Comparison of ENCODE assay signal across 33 cellular contexts in the genomic region with DNA sequence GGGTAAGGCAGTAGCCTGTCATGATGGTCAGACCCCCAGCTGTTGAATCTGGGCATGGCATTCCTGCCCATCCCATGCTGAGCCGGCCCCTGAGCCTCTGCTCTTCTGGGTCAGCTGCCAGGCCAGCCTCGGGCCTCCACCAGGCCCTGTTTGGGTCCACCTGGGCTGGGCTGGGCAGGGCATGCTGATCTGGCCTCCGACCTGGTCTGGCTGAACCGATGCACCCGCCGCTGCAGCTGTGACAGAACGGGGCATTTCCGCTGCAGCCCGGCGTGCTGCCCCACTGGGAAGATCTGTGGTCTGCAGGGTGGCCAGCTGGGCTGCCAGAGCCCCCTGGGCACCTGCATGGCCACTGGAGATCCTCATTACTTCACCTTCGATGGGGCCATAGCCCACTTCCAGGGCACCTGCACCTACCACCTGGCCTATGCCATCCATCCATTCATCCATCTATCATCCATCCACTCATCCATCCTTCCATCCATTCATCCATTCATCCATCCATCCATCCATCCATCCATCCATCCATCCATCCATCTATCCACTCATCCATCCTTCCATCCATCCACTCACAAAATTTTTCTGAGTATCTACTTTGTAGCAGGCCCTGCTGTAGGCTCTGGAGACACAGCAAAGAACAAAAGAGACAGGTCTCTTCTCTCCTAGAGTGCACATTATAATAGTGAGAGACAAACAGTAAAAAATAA. TPM values are rescaled to one million over a fixed set of nuclear protein-coding genes. Genes with fewer than 3 reads are reported as not detected.
"Had no signal": no experiment of that assay in that cellular context is flagged by ENCODE, and none has a peak within 500 bp of the region (broad histone marks: within the 10 kb centered on the region; RNA-seq: fewer than 3 reads in every experiment).

No MANE protein-coding gene starts in this region.

- H3K4me2 ChIP-seq: hepatocyte had no signal

- H3K4me3 ChIP-seq: colonic mucosa, esophagus muscularis mucosa, gastroesophageal sphincter, heart left ventricle, hepatocyte, mucosa of descending colon, right lobe of liver, thoracic aorta, tibial nerve, upper lobe of right lung, uterus had no signal

- ATAC-seq: foreskin keratinocyte; gastroesophageal sphincter; heart left ventricle; left lobe of liver; mucosa of descending colon; naive thymus-derived CD8-positive, alpha-beta T cell; right lobe of liver; stimulated activated memory B cell treated with anti-CD40 and anti-IgM and Interleukin-4, amounts not matched to agents 10 μg/mL and 1 μg/mL and 100 μg/mL, for 72 hours; stimulated activated naive CD8-positive, alpha-beta T cell treated with anti-CD3 and anti-CD28 coated beads, Interleukin-15, Interleukin-2, amounts not matched to agents 100 U/mL and 50 U/mL, for 24 hours; upper lobe of right lung had no signal

- H2AFZ ChIP-seq: hepatocyte, parathyroid adenoma had no signal

- H3K9ac ChIP-seq: parathyroid adenoma had no signal

- H3K27me3 ChIP-seq: colonic mucosa, foreskin keratinocyte, hepatocyte, right lobe of liver had no signal

- H3K27ac ChIP-seq: colonic mucosa, esophagus muscularis mucosa, foreskin keratinocyte, gastroesophageal sphincter, heart left ventricle, hepatocyte, neutrophil, parathyroid adenoma, right lobe of liver, thoracic aorta, upper lobe of right lung, uterus had no signal

- H3K9me3 ChIP-seq: colonic mucosa, esophagus muscularis mucosa, gastroesophageal sphincter, heart left ventricle, mucosa of descending colon, neutrophil, right lobe of liver, thoracic aorta, tibial nerve, upper lobe of right lung, uterus had no signal

- H3K4me1 ChIP-seq: colonic mucosa, parathyroid adenoma, uterus had no signal

- H3K36me3 ChIP-seq: colonic mucosa, esophagus muscularis mucosa, gastroesophageal sphincter, heart left ventricle, neutrophil, right lobe of liver, thoracic aorta, tibial nerve, upper lobe of right lung, uterus had no signal

- DNase-seq: colonic mucosa; effector memory CD4-positive, alpha-beta T cell; foreskin keratinocyte; kidney; mesenchymal stem cell; nephron progenitor cell; stimulated activated CD4-positive, alpha-beta T cell treated with anti-CD3 and anti-CD28 coated beads, Interleukin-2, amount 100 ng/mL, for 24 hours; stimulated activated CD4-positive, alpha-beta T cell treated with anti-CD3 and anti-CD28 coated beads, Interleukin-4, amount 100 ng/mL, for 24 hours; stimulated activated naive CD8-positive, alpha-beta T cell treated with anti-CD3 and anti-CD28 coated beads, Interleukin-15, Interleukin-2, amounts not matched to agents 100 U/mL and 50 U/mL, for 24 hours; upper lobe of right lung; uterus had no signal

RNA-seq across cellular contexts. Expression of a gene that starts 21.5 kb away (rescaled TPM):
- total RNA-seq: chondrocyte; endothelial cell of umbilical vein; epithelial cell of proximal tubule; fibroblast of lung; liver; lung microvascular endothelial cell; naive thymus-derived CD8-positive, alpha-beta T cell; skeletal muscle tissue had no signal
- polyA plus RNA-seq: endothelial cell of umbilical vein; fibroblast of lung; naive thymus-derived CD8-positive, alpha-beta T cell had no signal

RNA-seq across cellular contexts. Expression of a gene that starts 40.8 kb away (rescaled TPM):
- total RNA-seq: endothelial cell of umbilical vein, epithelial cell of proximal tubule, foreskin keratinocyte, lung microvascular endothelial cell, progenitor cell of endocrine pancreas had no signal
- polyA plus RNA-seq: endothelial cell of umbilical vein had no signal

RNA-seq across cellular contexts. Expression of a gene that starts 44.5 kb away (rescaled TPM):
- total RNA-seq: endothelial cell of umbilical vein, epithelial cell of proximal tubule, lung microvascular endothelial cell, progenitor cell of endocrine pancreas had no signal
- polyA plus RNA-seq: endothelial cell of umbilical vein had no signal

RNA-seq across cellular contexts. Expression of a gene that starts 49.0 kb away (rescaled TPM):
- total RNA-seq: chondrocyte, endothelial cell of umbilical vein, epithelial cell of proximal tubule, fibroblast of lung, gastroesophageal sphincter, lung microvascular endothelial cell, omental fat pad, progenitor cell of endocrine pancreas, thoracic aorta had no signal
- polyA plus RNA-seq: endothelial cell of umbilical vein, fibroblast of lung, heart left ventricle had no signal

RNA-seq across cellular contexts. Expression of a gene that starts 52.6 kb away (rescaled TPM):
- total RNA-seq: chondrocyte, endothelial cell of umbilical vein, foreskin keratinocyte had no signal
- polyA plus RNA-seq: fibroblast of lung, foreskin keratinocyte had no signal
